ENCODE assay signal across 1 cellular context in the genomic region with DNA sequence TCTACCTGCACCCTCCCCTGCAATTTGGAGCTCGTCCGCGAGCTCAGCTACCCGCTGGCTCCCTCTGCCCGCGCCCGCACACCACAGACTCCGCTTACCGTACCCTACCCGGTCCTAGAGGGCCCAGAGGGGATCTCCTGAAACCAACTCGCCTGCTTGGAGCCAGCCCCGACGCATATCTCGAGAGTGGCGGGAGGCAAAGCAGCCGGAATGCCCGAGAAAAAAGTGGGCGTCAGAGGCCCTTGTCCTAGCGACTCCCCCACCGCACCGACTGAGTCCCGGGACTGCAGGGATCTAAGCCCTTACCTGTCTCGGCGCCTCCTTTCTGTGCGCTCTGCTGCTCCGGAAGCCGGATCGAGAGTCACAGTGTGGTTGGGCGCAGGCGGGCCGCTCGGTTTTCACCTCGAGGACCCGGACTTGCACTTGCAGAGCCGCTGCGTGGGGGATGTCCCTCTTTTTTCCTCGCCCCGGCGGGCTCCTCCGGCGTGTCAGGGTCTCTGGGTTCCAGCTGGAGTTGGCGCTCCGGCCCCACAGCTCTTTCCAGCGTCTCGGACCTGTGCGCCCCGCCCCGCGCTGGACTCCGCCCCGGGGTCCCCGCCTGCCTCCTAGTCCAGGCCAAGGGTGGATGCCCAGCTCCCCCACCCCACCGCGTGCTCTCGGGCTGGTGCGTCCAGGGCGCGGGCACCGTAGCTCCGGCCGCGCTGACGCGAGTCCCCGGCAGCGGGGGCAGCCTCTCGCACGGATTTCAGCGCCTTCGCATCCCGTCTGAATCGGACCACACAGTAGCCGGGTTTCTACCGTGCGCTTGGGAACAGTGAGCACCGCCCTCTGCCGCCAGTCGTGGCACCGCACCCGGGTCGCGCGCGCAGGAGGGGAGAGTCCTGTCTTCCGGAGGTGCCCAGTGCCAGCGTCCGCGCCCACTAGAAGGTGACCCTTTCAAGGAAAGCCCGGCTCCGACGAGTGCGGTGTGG.
TF ChIP-seq lines count a peak whose summit lies in the region.

A gene (minus strand): TSS at position 767 of the 971 bp plus-strand sequence. CDS start 2,585 bp downstream, outside the sequence.

TF ChIP-seq in WTC11, 78 proteins besides CTCF, POLR2A, EP300 and RAD21 (continued from another document and continues in another):
- TF ChIP-seq, protein P1, sequence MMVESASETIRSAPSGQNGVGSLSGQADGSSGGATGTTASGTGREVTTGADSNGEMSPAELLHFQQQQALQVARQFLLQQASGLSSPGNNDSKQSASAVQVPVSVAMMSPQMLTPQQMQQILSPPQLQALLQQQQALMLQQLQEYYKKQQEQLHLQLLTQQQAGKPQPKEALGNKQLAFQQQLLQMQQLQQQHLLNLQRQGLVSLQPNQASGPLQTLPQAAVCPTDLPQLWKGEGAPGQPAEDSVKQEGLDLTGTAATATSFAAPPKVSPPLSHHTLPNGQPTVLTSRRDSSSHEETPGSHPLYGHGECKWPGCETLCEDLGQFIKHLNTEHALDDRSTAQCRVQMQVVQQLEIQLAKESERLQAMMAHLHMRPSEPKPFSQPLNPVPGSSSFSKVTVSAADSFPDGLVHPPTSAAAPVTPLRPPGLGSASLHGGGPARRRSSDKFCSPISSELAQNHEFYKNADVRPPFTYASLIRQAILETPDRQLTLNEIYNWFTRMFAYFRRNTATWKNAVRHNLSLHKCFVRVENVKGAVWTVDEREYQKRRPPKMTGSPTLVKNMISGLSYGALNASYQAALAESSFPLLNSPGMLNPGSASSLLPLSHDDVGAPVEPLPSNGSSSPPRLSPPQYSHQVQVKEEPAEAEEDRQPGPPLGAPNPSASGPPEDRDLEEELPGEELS (CRISPR knock-in tag; IDR thresholded peaks at IDR 0.05) = peak; percentile 94
- TF ChIP-seq, protein P2, sequence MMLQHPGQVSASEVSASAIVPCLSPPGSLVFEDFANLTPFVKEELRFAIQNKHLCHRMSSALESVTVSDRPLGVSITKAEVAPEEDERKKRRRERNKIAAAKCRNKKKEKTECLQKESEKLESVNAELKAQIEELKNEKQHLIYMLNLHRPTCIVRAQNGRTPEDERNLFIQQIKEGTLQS (CRISPR knock-in tag; conservative IDR thresholded peaks at IDR 0.05) = no peak
- no peak for TF ChIP-seq EMX1 (CRISPR knock-in tag; IDR thresholded peaks at IDR 0.05)
- TF ChIP-seq TP53 (CRISPR knock-in tag; IDR thresholded peaks at IDR 0.05) = peak; percentile 63; the same call in 1 of the 2 replicates
- no peak for TF ChIP-seq HMGA2 (CRISPR knock-in tag; IDR thresholded peaks at IDR 0.05)
- TF ChIP-seq, protein P3, sequence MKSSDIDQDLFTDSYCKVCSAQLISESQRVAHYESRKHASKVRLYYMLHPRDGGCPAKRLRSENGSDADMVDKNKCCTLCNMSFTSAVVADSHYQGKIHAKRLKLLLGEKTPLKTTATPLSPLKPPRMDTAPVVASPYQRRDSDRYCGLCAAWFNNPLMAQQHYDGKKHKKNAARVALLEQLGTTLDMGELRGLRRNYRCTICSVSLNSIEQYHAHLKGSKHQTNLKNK (CRISPR knock-in tag; IDR thresholded peaks at IDR 0.05) = no peak
- TF ChIP-seq ATF1 (CRISPR knock-in tag; IDR thresholded peaks at IDR 0.05) = no peak
- TF ChIP-seq, protein P4, sequence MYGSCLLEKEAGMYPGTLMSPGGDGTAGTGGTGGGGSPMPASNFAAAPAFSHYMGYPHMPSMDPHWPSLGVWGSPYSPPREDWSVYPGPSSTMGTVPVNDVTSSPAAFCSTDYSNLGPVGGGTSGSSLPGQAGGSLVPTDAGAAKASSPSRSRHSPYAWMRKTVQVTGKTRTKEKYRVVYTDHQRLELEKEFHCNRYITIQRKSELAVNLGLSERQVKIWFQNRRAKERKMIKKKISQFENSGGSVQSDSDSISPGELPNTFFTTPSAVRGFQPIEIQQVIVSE (CRISPR knock-in tag; IDR thresholded peaks at IDR 0.05; ENCODE audit: borderline replicate concordance) = no peak
- TF ChIP-seq ZNF416 (CRISPR knock-in tag; IDR thresholded peaks at IDR 0.05) = no peak
- TF ChIP-seq FOXP1 (CRISPR knock-in tag; IDR thresholded peaks at IDR 0.05; ENCODE audit: borderline replicate concordance) = peak; percentile 51; the same call in 1 of the 2 replicates
- TF ChIP-seq, protein P5, sequence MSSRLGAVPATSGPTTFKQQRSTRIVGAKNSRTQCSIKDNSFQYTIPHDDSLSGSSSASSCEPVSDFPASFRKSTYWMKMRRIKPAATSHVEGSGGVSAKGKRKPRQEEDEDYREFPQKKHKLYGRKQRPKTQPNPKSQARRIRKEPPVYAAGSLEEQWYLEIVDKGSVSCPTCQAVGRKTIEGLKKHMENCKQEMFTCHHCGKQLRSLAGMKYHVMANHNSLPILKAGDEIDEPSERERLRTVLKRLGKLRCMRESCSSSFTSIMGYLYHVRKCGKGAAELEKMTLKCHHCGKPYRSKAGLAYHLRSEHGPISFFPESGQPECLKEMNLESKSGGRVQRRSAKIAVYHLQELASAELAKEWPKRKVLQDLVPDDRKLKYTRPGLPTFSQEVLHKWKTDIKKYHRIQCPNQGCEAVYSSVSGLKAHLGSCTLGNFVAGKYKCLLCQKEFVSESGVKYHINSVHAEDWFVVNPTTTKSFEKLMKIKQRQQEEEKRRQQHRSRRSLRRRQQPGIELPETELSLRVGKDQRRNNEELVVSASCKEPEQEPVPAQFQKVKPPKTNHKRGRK (CRISPR knock-in tag; IDR thresholded peaks at IDR 0.05; ENCODE audit: borderline replicate concordance) = no peak
- TF ChIP-seq ELF4 (CRISPR knock-in tag; IDR thresholded peaks at IDR 0.05; ENCODE audit: low read depth) = 0 out of 2 replicates have a peak, but pooled peaks have one; percentile 65
- TF ChIP-seq SP1 (CRISPR knock-in tag; conservative IDR thresholded peaks at IDR 0.05) = peak; percentile 12; the same call in 1 of the 2 replicates
- TF ChIP-seq, protein P6, sequence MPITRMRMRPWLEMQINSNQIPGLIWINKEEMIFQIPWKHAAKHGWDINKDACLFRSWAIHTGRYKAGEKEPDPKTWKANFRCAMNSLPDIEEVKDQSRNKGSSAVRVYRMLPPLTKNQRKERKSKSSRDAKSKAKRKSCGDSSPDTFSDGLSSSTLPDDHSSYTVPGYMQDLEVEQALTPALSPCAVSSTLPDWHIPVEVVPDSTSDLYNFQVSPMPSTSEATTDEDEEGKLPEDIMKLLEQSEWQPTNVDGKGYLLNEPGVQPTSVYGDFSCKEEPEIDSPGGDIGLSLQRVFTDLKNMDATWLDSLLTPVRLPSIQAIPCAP (CRISPR knock-in tag; IDR thresholded peaks at IDR 0.05) = peak; percentile 84; the same call in 1 of the 2 replicates
- TF ChIP-seq GTF2I (CRISPR knock-in tag; conservative IDR thresholded peaks at IDR 0.05) = no peak
- TF ChIP-seq NR1H2 (CRISPR knock-in tag; IDR thresholded peaks at IDR 0.05) = no peak
- TF ChIP-seq, protein P7, sequence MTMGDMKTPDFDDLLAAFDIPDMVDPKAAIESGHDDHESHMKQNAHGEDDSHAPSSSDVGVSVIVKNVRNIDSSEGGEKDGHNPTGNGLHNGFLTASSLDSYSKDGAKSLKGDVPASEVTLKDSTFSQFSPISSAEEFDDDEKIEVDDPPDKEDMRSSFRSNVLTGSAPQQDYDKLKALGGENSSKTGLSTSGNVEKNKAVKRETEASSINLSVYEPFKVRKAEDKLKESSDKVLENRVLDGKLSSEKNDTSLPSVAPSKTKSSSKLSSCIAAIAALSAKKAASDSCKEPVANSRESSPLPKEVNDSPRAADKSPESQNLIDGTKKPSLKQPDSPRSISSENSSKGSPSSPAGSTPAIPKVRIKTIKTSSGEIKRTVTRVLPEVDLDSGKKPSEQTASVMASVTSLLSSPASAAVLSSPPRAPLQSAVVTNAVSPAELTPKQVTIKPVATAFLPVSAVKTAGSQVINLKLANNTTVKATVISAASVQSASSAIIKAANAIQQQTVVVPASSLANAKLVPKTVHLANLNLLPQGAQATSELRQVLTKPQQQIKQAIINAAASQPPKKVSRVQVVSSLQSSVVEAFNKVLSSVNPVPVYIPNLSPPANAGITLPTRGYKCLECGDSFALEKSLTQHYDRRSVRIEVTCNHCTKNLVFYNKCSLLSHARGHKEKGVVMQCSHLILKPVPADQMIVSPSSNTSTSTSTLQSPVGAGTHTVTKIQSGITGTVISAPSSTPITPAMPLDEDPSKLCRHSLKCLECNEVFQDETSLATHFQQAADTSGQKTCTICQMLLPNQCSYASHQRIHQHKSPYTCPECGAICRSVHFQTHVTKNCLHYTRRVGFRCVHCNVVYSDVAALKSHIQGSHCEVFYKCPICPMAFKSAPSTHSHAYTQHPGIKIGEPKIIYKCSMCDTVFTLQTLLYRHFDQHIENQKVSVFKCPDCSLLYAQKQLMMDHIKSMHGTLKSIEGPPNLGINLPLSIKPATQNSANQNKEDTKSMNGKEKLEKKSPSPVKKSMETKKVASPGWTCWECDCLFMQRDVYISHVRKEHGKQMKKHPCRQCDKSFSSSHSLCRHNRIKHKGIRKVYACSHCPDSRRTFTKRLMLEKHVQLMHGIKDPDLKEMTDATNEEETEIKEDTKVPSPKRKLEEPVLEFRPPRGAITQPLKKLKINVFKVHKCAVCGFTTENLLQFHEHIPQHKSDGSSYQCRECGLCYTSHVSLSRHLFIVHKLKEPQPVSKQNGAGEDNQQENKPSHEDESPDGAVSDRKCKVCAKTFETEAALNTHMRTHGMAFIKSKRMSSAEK (CRISPR knock-in tag; IDR thresholded peaks at IDR 0.05; ENCODE audit: borderline replicate concordance) = no peak
- peak; percentile 51; the same call in 1 of the 2 replicates for TF ChIP-seq CREB1 (CRISPR knock-in tag; IDR thresholded peaks at IDR 0.05)
- TF ChIP-seq TEAD4 (CRISPR knock-in tag; IDR thresholded peaks at IDR 0.05) = no peak
- TF ChIP-seq ETV6 (CRISPR knock-in tag; IDR thresholded peaks at IDR 0.05) = peak; percentile 86
- TF ChIP-seq, protein P8, sequence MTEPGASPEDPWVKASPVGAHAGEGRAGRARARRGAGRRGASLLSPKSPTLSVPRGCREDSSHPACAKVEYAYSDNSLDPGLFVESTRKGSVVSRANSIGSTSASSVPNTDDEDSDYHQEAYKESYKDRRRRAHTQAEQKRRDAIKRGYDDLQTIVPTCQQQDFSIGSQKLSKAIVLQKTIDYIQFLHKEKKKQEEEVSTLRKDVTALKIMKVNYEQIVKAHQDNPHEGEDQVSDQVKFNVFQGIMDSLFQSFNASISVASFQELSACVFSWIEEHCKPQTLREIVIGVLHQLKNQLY (CRISPR knock-in tag; IDR thresholded peaks at IDR 0.05) = no peak
- TF ChIP-seq JUN (CRISPR knock-in tag; IDR thresholded peaks at IDR 0.05) = 0 out of 2 replicates have a peak, but pooled peaks have one; percentile 25
- TF ChIP-seq ZNF121 (CRISPR knock-in tag; IDR thresholded peaks at IDR 0.05) = peak; percentile 42; the same call in 1 of the 2 replicates
- TF ChIP-seq ZNF423 (CRISPR knock-in tag; IDR thresholded peaks at IDR 0.05) = no peak
- TF ChIP-seq, protein P9, sequence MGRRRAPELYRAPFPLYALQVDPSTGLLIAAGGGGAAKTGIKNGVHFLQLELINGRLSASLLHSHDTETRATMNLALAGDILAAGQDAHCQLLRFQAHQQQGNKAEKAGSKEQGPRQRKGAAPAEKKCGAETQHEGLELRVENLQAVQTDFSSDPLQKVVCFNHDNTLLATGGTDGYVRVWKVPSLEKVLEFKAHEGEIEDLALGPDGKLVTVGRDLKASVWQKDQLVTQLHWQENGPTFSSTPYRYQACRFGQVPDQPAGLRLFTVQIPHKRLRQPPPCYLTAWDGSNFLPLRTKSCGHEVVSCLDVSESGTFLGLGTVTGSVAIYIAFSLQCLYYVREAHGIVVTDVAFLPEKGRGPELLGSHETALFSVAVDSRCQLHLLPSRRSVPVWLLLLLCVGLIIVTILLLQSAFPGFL (CRISPR knock-in tag; IDR thresholded peaks at IDR 0.05; ENCODE audit: borderline replicate concordance) = no peak
- TF ChIP-seq FOXK1 (CRISPR knock-in tag; IDR thresholded peaks at IDR 0.05) = no peak; the same call in 1 of the 2 replicates
- no peak for TF ChIP-seq FOXJ3 (CRISPR knock-in tag; IDR thresholded peaks at IDR 0.05; ENCODE audit: borderline replicate concordance)
- no peak for TF ChIP-seq PRRX2 (CRISPR knock-in tag; IDR thresholded peaks at IDR 0.05)
- TF ChIP-seq OVOL2 (CRISPR knock-in tag; IDR thresholded peaks at IDR 0.05; ENCODE audit: borderline replicate concordance) = no peak
- no peak for TF ChIP-seq SOX15 (CRISPR knock-in tag; IDR thresholded peaks at IDR 0.05)
- TF ChIP-seq, protein P10, sequence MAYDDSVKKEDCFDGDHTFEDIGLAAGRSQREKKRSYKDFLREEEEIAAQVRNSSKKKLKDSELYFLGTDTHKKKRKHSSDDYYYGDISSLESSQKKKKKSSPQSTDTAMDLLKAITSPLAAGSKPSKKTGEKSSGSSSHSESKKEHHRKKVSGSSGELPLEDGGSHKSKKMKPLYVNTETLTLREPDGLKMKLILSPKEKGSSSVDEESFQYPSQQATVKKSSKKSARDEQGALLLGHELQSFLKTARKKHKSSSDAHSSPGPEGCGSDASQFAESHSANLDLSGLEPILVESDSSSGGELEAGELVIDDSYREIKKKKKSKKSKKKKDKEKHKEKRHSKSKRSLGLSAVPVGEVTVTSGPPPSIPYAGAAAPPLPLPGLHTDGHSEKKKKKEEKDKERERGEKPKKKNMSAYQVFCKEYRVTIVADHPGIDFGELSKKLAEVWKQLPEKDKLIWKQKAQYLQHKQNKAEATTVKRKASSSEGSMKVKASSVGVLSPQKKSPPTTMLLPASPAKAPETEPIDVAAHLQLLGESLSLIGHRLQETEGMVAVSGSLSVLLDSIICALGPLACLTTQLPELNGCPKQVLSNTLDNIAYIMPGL (CRISPR knock-in tag; IDR thresholded peaks at IDR 0.05) = no peak; the same call in 1 of the 2 replicates
- TF ChIP-seq GABPB1 (CRISPR knock-in tag; IDR thresholded peaks at IDR 0.05) = no peak
- TF ChIP-seq, protein P11, sequence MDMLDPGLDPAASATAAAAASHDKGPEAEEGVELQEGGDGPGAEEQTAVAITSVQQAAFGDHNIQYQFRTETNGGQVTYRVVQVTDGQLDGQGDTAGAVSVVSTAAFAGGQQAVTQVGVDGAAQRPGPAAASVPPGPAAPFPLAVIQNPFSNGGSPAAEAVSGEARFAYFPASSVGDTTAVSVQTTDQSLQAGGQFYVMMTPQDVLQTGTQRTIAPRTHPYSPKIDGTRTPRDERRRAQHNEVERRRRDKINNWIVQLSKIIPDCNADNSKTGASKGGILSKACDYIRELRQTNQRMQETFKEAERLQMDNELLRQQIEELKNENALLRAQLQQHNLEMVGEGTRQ (CRISPR knock-in tag; IDR thresholded peaks at IDR 0.05) = no peak
- no peak for TF ChIP-seq CREM (CRISPR knock-in tag; IDR thresholded peaks at IDR 0.05)
- no peak for TF ChIP-seq SMAD3 (CRISPR knock-in tag; IDR thresholded peaks at IDR 0.05; ENCODE audit: borderline replicate concordance)
- no peak for TF ChIP-seq GRHL2 (CRISPR knock-in tag; IDR thresholded peaks at IDR 0.05; ENCODE audit: insufficient replicate concordance, severe bottlenecking)
- TF ChIP-seq ZNF396 (CRISPR knock-in tag; IDR thresholded peaks at IDR 0.05; ENCODE audit: borderline replicate concordance) = no peak
- TF ChIP-seq, protein P12, sequence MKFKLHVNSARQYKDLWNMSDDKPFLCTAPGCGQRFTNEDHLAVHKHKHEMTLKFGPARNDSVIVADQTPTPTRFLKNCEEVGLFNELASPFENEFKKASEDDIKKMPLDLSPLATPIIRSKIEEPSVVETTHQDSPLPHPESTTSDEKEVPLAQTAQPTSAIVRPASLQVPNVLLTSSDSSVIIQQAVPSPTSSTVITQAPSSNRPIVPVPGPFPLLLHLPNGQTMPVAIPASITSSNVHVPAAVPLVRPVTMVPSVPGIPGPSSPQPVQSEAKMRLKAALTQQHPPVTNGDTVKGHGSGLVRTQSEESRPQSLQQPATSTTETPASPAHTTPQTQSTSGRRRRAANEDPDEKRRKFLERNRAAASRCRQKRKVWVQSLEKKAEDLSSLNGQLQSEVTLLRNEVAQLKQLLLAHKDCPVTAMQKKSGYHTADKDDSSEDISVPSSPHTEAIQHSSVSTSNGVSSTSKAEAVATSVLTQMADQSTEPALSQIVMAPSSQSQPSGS (CRISPR knock-in tag; IDR thresholded peaks at IDR 0.05; ENCODE audit: borderline replicate concordance, low read depth) = no peak
- peak; percentile 46; the same call in 1 of the 2 replicates for TF ChIP-seq MYBL2 (CRISPR knock-in tag; IDR thresholded peaks at IDR 0.05)
